Comparison of ENCODE assay signal across 24 cellular contexts in the genomic region with DNA sequence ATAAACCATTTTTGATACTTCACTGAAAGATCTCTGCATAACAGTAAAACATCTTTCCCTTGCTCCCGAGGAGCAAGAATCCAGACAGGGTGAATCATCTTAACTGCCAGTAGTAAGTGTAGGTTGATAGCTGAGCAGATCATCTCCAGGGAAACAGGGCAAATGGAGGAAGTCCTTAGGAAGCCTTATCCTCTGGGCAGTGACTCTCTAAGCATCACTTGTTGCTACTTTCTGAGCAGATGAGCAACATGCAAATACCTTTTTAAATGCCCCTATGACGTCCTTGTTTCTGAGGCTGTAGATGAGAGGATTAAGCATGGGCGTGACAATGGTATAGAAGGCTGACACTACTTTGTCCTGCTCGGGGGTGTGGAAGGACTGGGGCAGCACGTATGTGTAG. TPM values are rescaled to one million over a fixed set of nuclear protein-coding genes. Genes with fewer than 3 reads are reported as not detected.
"Had no signal": no experiment of that assay in that cellular context is flagged by ENCODE, and none has a peak within 500 bp of the region (broad histone marks: within the 10 kb centered on the region; RNA-seq: fewer than 3 reads in every experiment).

No MANE protein-coding gene starts in this region.

- H3K27me3 ChIP-seq: MG63 had no signal

- DNase-seq: KBM-7, MG63, NCI-H1092, NCI-H1105 treated with DMSO at 0.1 percent for 48 hours, NCI-H1417 treated with DMSO at 0.1 percent for 48 hours, NCI-H187, NCI-H2029, NCI-H2081 treated with DMSO at 0.1 percent for 48 hours, NCI-H2171, NCI-H226, NCI-H446, NCI-H510A, NCI-H524 treated with DMSO at 0.1 percent for 48 hours, NCI-H69, NCI-H774, PC-3, SHP77, SK-N-SH, SW 1271 had no signal

- ATAC-seq: Panc1, PC-3 had no signal

- H3K9me3 ChIP-seq: MG63, SK-N-SH had no signal

- H3K9ac ChIP-seq: SK-N-SH had no signal

- H3K27ac ChIP-seq: HL-60, RWPE1 had no signal

- H3K4me3 ChIP-seq: MG63 had no signal

- H3K36me3 ChIP-seq: MG63 had no signal

- H3K4me2 ChIP-seq: SK-N-SH had no signal

RNA-seq across cellular contexts. Expression of a gene that starts 8.9 kb away (rescaled TPM):
- total RNA-seq: OCI-LY7, PC-3, SK-MEL-5 had no signal
- polyA plus RNA-seq: SK-N-SH had no signal

RNA-seq across cellular contexts. Expression of a gene that starts 19.1 kb away (rescaled TPM):
- total RNA-seq: OCI-LY7, PC-3, SK-MEL-5 had no signal
- polyA plus RNA-seq: SK-N-SH had no signal

RNA-seq across cellular contexts. Expression of a gene that starts 28.5 kb away (rescaled TPM):
- total RNA-seq: OCI-LY7, PC-3, SK-MEL-5 had no signal
- polyA plus RNA-seq: SK-N-SH had no signal

RNA-seq across cellular contexts. Expression of a gene that starts 29.4 kb away (rescaled TPM):
- total RNA-seq: OCI-LY7, PC-3, SK-MEL-5 had no signal
- polyA plus RNA-seq: SK-N-SH had no signal

RNA-seq across cellular contexts. Expression of a gene that starts 51.4 kb away (rescaled TPM):
- total RNA-seq: OCI-LY7, PC-3, SK-MEL-5 had no signal
- polyA plus RNA-seq: SK-N-SH had no signal
